28 cellular contexts compared by ENCODE assay signal in genomic region chr4:103111598-103111997, GRCh38.
"Had no signal": no experiment of that assay in that cellular context is flagged by ENCODE, and none has a peak within 500 bp of the region (broad histone marks: within the 10 kb centered on the region; RNA-seq: fewer than 3 reads in every experiment).

No MANE protein-coding gene starts in this region.

- H3K36me3 ChIP-seq: ascending aorta had no signal

- H3K4me3 ChIP-seq: ascending aorta, cardiac muscle cell had no signal

- H3K9me3 ChIP-seq: ascending aorta had no signal

- FAIRE-seq: bronchial epithelial cell had no signal

- H3K27ac ChIP-seq: ascending aorta, cardiac muscle cell, VCaP had no signal

- H3K27me3 ChIP-seq: ascending aorta, cardiac muscle cell had no signal

- H3K4me1 ChIP-seq: ascending aorta had no signal

- DNase-seq: activated B cell treated with CpG ODN at 0.5 μM for 24 hours; activated CD4-positive, alpha-beta memory T cell treated with anti-CD3 and anti-CD28 coated beads, Interleukin-2, amount 10 ng/mL, durations not matched to agents 7 days and 5 days; activated CD4-positive, alpha-beta T cell treated with anti-CD3 and anti-CD28 coated beads for 4 hours; activated CD4-positive, alpha-beta T cell treated with anti-CD3 and anti-CD28 coated beads, Interleukin-2, amount 10 ng/mL, durations not matched to agents 24 days and 14 days; activated CD4-positive, alpha-beta T cell treated with anti-CD3 and anti-CD28 coated beads, Interleukin-2, amount 50 U/mL, for 1 hour; activated CD4-positive, alpha-beta T cell treated with anti-CD3 and anti-CD28 coated beads, Interleukin-2, amount 50 U/mL, for 4 hours; activated CD4-positive, CD25-positive, alpha-beta regulatory T cell treated with anti-CD3 and anti-CD28 coated beads, Interleukin-2, amount 50 U/mL, for 72 hours; activated CD8-positive, alpha-beta memory T cell treated with anti-CD3 and anti-CD28 coated beads for 24 hours; activated CD8-positive, alpha-beta memory T cell treated with anti-CD3 and anti-CD28 coated beads, Interleukin-2, amount 10 ng/mL, durations not matched to agents 7 days and 5 days; activated CD8-positive, alpha-beta memory T cell treated with anti-CD3 and anti-CD28 coated beads, Interleukin-2, amount 50 U/mL, for 48 hours; activated CD8-positive, alpha-beta T cell treated with anti-CD3 and anti-CD28 coated beads, Interleukin-2, amount 10 ng/mL, durations not matched to agents 7 days and 5 days; activated effector memory CD4-positive, alpha-beta T cell treated with Interleukin-2 at 50 U/mL for 16 hours; activated gamma-delta T cell; activated naive CD4-positive, alpha-beta T cell treated with anti-CD3 and anti-CD28 coated beads, Interleukin-2, amount 10 ng/mL, durations not matched to agents 7 days and 5 days; activated naive CD4-positive, alpha-beta T cell treated with Interleukin-2 at 50 U/mL for 16 hours; activated naive CD8-positive, alpha-beta T cell treated with anti-CD3 and anti-CD28 coated beads, Interleukin-2, amount 10 ng/mL, durations not matched to agents 7 days and 5 days; activated naive CD8-positive, alpha-beta T cell treated with anti-CD3 and anti-CD28 coated beads, Interleukin-2, amount 50 U/mL, for 24 hours; activated T-cell treated with anti-CD3 and anti-CD28 coated beads, Interleukin-2, amount 50 U/mL, for 24 hours; activated T-cell treated with anti-CD3 and anti-CD28 coated beads, Interleukin-2, amount 50 U/mL, for 48 hours; amygdala; anterior cingulate cortex; cerebellar nuclear complex; T-helper 2 cell; T-helper 9 cell had no signal

- ATAC-seq: activated CD8-positive, alpha-beta memory T cell treated with anti-CD3 and anti-CD28 coated beads, Interleukin-2, amount 10 ng/mL, durations not matched to agents 7 days and 5 days; activated CD8-positive, alpha-beta T cell treated with anti-CD3 and anti-CD28 coated beads, Interleukin-2, amount 10 ng/mL, durations not matched to agents 7 days and 5 days; activated naive CD8-positive, alpha-beta T cell treated with anti-CD3 and anti-CD28 coated beads, Interleukin-2, amount 50 U/mL, for 24 hours had no signal
